ENCODE assay signal across 1 cellular context in the genomic region with DNA sequence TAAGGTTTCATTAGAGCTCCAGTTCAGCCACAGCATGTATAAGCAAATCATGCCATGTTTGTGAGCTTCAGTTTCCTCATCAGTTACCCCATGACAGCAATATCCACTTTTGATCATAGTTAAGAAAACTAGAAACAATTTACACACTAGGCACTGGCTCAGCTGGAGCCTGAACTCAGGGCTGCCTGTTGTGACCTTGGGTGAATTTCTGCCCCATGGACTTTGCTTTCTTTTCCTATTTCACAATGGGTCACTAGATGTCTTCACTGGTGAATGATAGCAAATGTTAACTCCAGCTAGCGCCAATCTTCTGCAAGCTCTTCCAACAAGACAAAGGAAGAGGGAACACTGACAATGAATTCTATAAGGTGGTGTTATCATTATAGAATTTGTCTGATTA.
TF ChIP-seq lines count a peak whose summit lies in the region.

No MANE protein-coding gene starts in this region.

TF ChIP-seq in HepG2, 621 proteins besides CTCF, POLR2A, EP300 and RAD21 (continued from another document and continues in another):
- TF ChIP-seq ZNF670 (CRISPR knock-in tag; IDR thresholded peaks at IDR 0.05; ENCODE audit: borderline replicate concordance) (no peak), ZNF737 (CRISPR knock-in tag; IDR thresholded peaks at IDR 0.05; ENCODE audit: borderline replicate concordance) (no peak), EZH2 (conservative IDR thresholded peaks at IDR 0.05; ENCODE audit: low read depth, low read length) (no peak), GPN1 (CRISPR knock-in tag; IDR thresholded peaks at IDR 0.05; ENCODE audit: borderline replicate concordance) (no peak), STAG1 (CRISPR knock-in tag; IDR thresholded peaks at IDR 0.05) (no peak), ESRRA (CRISPR knock-in tag; IDR thresholded peaks at IDR 0.05; ENCODE audit: low read depth) (peak; percentile 96), MAX (IDR thresholded peaks at IDR 0.05) (0 out of 2 replicates have a peak, but pooled peaks have one; percentile 25), TEAD3 (CRISPR knock-in tag; optimal IDR thresholded peaks at IDR 0.05; ENCODE audit: borderline replicate concordance) (peak; percentile 55), RBM22 (optimal IDR thresholded peaks at IDR 0.05; ENCODE audit: low read length) (no peak), HNF1A (IDR thresholded peaks at IDR 0.05; ENCODE audit: low read depth) (no peak), HNF1A (CRISPR knock-in tag; IDR thresholded peaks at IDR 0.05; ENCODE audit: borderline replicate concordance) (no peak), SRY (CRISPR knock-in tag; IDR thresholded peaks at IDR 0.05) (no peak), SOX13 (IDR thresholded peaks at IDR 0.05) (no peak), SOX13 (CRISPR knock-in tag; conservative IDR thresholded peaks at IDR 0.05 in 1 of 2, IDR thresholded peaks at IDR 0.05 in 1 of 2) (peak in 1 of 2 experiments; percentile 60; a peak in 1 of 4 replicates), RXRA (CRISPR knock-in tag; IDR thresholded peaks at IDR 0.05) (no peak; the same call in 1 of the 2 replicates), TMF1 (CRISPR knock-in tag; IDR thresholded peaks at IDR 0.05; ENCODE audit: low read depth) (no peak), ZMAT3 (CRISPR knock-in tag; conservative IDR thresholded peaks at IDR 0.05) (no peak), GTF2F1 (IDR thresholded peaks at IDR 0.05; ENCODE audit: low read length) (no peak), SRSF1 (optimal IDR thresholded peaks at IDR 0.05; ENCODE audit: low read depth, low read length) (no peak), GTF3A (CRISPR knock-in tag; conservative IDR thresholded peaks at IDR 0.05) (no peak), NR2F6 (IDR thresholded peaks at IDR 0.05) (peak; percentile 80), NR2F6 (CRISPR knock-in tag; IDR thresholded peaks at IDR 0.05) (peak; percentile 85), RORA (CRISPR knock-in tag; IDR thresholded peaks at IDR 0.05) (no peak), MED1 (CRISPR knock-in tag; IDR thresholded peaks at IDR 0.05) (peak; percentile 50), TFDP1 (CRISPR knock-in tag; IDR thresholded peaks at IDR 0.05; ENCODE audit: borderline replicate concordance) (no peak), ELF1 (CRISPR knock-in tag; IDR thresholded peaks at IDR 0.05) (no peak), ZNF354B (CRISPR knock-in tag; IDR thresholded peaks at IDR 0.05) (no peak), CHD4 (IDR thresholded peaks at IDR 0.05; ENCODE audit: borderline replicate concordance, low read length) (no peak), NFE2L1 (CRISPR knock-in tag; IDR thresholded peaks at IDR 0.05; ENCODE audit: borderline replicate concordance) (no peak), PBX3 (CRISPR knock-in tag; IDR thresholded peaks at IDR 0.05; ENCODE audit: borderline replicate concordance) (no peak), MXI1 (IDR thresholded peaks at IDR 0.05; ENCODE audit: borderline replicate concordance, low read depth, low read length) (no peak), NFYB (CRISPR knock-in tag; IDR thresholded peaks at IDR 0.05) (no peak), CBX2 (IDR thresholded peaks at IDR 0.05; ENCODE audit: low read depth, low read length) (no peak), CBX2 (CRISPR knock-in tag; IDR thresholded peaks at IDR 0.05; ENCODE audit: low read depth) (no peak), ETV5 (CRISPR knock-in tag; IDR thresholded peaks at IDR 0.05; ENCODE audit: borderline replicate concordance) (no peak), BORCS8-MEF2B (CRISPR knock-in tag; IDR thresholded peaks at IDR 0.05) (no peak), NFKBIZ (CRISPR knock-in tag; IDR thresholded peaks at IDR 0.05) (no peak), PRDM10 (CRISPR knock-in tag; IDR thresholded peaks at IDR 0.05; ENCODE audit: low read depth) (no peak), NR3C1 (CRISPR knock-in tag; IDR thresholded peaks at IDR 0.05) (no peak), ZBTB3 (CRISPR knock-in tag; IDR thresholded peaks at IDR 0.05; ENCODE audit: borderline replicate concordance, low read depth) (no peak)
- TF ChIP-seq, protein P1, sequence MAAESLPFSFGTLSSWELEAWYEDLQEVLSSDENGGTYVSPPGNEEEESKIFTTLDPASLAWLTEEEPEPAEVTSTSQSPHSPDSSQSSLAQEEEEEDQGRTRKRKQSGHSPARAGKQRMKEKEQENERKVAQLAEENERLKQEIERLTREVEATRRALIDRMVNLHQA (CRISPR knock-in tag; IDR thresholded peaks at IDR 0.05) = no peak
- TF ChIP-seq, protein P2, sequence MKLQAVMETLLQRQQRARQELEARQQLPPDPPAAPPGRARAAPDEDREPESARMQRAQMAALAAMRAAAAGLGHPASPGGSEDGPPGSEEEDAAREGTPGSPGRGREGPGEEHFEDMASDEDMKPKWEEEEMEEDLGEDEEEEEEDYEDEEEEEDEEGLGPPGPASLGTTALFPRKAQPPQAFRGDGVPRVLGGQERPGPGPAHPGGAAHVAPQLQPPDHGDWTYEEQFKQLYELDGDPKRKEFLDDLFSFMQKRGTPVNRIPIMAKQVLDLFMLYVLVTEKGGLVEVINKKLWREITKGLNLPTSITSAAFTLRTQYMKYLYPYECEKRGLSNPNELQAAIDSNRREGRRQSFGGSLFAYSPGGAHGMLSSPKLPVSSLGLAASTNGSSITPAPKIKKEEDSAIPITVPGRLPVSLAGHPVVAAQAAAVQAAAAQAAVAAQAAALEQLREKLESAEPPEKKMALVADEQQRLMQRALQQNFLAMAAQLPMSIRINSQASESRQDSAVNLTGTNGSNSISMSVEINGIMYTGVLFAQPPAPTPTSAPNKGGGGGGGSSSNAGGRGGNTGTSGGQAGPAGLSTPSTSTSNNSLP (IDR thresholded peaks at IDR 0.05; ENCODE audit: low read depth, low read length) = peak; percentile 27; the same call in 1 of the 2 replicates
- TF ChIP-seq, protein P3, sequence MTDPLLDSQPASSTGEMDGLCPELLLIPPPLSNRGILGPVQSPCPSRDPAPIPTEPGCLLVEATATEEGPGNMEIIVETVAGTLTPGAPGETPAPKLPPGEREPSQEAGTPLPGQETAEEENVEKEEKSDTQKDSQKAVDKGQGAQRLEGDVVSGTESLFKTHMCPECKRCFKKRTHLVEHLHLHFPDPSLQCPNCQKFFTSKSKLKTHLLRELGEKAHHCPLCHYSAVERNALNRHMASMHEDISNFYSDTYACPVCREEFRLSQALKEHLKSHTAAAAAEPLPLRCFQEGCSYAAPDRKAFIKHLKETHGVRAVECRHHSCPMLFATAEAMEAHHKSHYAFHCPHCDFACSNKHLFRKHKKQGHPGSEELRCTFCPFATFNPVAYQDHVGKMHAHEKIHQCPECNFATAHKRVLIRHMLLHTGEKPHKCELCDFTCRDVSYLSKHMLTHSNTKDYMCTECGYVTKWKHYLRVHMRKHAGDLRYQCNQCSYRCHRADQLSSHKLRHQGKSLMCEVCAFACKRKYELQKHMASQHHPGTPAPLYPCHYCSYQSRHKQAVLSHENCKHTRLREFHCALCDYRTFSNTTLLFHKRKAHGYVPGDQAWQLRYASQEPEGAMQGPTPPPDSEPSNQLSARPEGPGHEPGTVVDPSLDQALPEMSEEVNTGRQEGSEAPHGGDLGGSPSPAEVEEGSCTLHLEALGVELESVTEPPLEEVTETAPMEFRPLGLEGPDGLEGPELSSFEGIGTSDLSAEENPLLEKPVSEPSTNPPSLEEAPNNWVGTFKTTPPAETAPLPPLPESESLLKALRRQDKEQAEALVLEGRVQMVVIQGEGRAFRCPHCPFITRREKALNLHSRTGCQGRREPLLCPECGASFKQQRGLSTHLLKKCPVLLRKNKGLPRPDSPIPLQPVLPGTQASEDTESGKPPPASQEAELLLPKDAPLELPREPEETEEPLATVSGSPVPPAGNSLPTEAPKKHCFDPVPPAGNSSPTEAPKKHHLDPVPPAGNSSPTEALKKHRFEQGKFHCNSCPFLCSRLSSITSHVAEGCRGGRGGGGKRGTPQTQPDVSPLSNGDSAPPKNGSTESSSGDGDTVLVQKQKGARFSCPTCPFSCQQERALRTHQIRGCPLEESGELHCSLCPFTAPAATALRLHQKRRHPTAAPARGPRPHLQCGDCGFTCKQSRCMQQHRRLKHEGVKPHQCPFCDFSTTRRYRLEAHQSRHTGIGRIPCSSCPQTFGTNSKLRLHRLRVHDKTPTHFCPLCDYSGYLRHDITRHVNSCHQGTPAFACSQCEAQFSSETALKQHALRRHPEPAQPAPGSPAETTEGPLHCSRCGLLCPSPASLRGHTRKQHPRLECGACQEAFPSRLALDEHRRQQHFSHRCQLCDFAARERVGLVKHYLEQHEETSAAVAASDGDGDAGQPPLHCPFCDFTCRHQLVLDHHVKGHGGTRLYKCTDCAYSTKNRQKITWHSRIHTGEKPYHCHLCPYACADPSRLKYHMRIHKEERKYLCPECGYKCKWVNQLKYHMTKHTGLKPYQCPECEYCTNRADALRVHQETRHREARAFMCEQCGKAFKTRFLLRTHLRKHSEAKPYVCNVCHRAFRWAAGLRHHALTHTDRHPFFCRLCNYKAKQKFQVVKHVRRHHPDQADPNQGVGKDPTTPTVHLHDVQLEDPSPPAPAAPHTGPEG (CRISPR knock-in tag; IDR thresholded peaks at IDR 0.05) = no peak
